Comparison of ENCODE assay signal across 8 cellular contexts in the genomic region with DNA sequence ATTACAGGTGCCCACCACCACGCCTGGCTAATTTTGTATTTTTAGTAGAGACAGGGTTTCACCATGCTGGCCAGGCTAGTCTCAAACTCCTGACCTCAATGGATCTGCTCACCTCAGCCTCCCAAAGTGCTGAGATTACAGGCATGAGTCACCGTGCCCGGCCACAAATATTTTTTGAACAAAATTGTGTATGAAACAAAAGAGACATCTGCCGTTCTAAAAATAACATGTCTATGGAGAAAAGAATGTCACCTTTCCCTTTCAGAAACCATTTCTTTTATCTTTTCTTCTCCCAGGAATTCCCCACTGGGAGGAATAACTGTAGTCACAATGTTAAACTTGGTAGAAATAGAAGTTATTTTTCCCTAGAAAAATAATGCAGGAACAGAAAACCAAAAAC.
DNase-seq lines count a peak whose midpoint lies in the region; ATAC-seq and TF ChIP-seq lines count a peak whose summit lies in the region.
"Not testable (repeated sequence)": the region's sequence is repeated elsewhere in the genome, so short reads cannot be mapped to it uniquely, and the experiment has no call there.

No MANE protein-coding gene starts in this region.

- dilution Hi-C loops in mammary epithelial cell (cut with HindIII; ENCODE audit: low sequenced_read_pairs): not testable (repeated sequence)

- RAD21 ChIA-PET in HCT116 (lab: Charles Lee; ENCODE audit: low non-redundant PET in 1 of 2, low total read pairs in 2 of 2, uncharacterized antibody in 2 of 2, unreplicated experiment in 2 of 2): not testable (repeated sequence)

- not testable (repeated sequence) for H3K4me1 ChIP-seq in HCT116 (ENCODE audit: control insufficient read depth in 1 of 2, insufficient read depth in 2 of 2, low read length in 2 of 2); mammary epithelial cell (ENCODE audit: insufficient read depth, low read length)

- not testable (repeated sequence) for H3K4me3 ChIP-seq in HCT116 (replicated peaks in 1 of 2; ENCODE audit: low read depth in 1 of 2, low read length in 2 of 2); mammary epithelial cell (replicated peaks in 1 of 3; ENCODE audit: insufficient read depth in 1 of 3, low read depth in 2 of 3, low read length in 3 of 3)

- not testable (repeated sequence) for H3K9ac ChIP-seq in HCT116 (ENCODE audit: low read length); mammary epithelial cell (ENCODE audit: insufficient read depth, low read length)

- WGBS in mammary epithelial cell (ENCODE audit: low coverage, missing lambda C conversion rate): 25% methylated on average over 4 of the region's 4 CpGs

- not testable (repeated sequence) for H2AFZ ChIP-seq in HCT116 (ENCODE audit: low read depth, low read length, poor library complexity, severe bottlenecking); mammary epithelial cell (ENCODE audit: low read depth, low read length)

- peaks cover 12% of the 10 kb centered on the region; the same call in 1 of the 2 replicates for H3K27me3 ChIP-seq in HCT116 (ENCODE audit: insufficient read depth, low read length)
- not testable (repeated sequence) for H3K27me3 ChIP-seq in mammary epithelial cell (ENCODE audit: insufficient read depth, low read length)

- H3K27ac ChIP-seq in HCT116 (ENCODE audit: low read depth, low read length); mammary epithelial cell (ENCODE audit: insufficient read depth, low read depth, low read length): not testable (repeated sequence)

- H4K20me1 ChIP-seq in HCT116 (ENCODE audit: insufficient read depth); mammary epithelial cell (ENCODE audit: insufficient read depth, low read length): not testable (repeated sequence)

- intact Hi-C loops in HCT116 (cut with micrococcal nuclease); mammary epithelial cell (cut with micrococcal nuclease): not testable (repeated sequence)

- not testable (repeated sequence) for TF ChIP-seq CTCF in HCT116 (IDR thresholded peaks at IDR 0.05 in 2 of 3, conservative IDR thresholded peaks at IDR 0.05 in 1 of 3; ENCODE audit: borderline replicate concordance in 1 of 3, insufficient read depth in 1 of 3, low read depth in 2 of 3, low read length in 2 of 3); mammary epithelial cell (conservative IDR thresholded peaks at IDR 0.05 in 1 of 2, IDR thresholded peaks at IDR 0.05 in 1 of 2; ENCODE audit: extremely low read depth in 1 of 2, insufficient read depth in 1 of 2, low read depth in 1 of 2, low read length in 2 of 2)

- DNase-seq in A172 (ENCODE audit: low spot score): peak; percentile 47
- DNase-seq in EL: peak; percentile 10
- not testable (repeated sequence) for DNase-seq in HCT116 (ENCODE audit: low read depth, low spot score)
- DNase-seq in M059J (ENCODE audit: low read depth): peak; percentile 45
- DNase-seq in RPMI8226: peak; percentile 14
- DNase-seq in amniotic epithelial cell (ENCODE audit: low read depth): peak; percentile 30
- DNase-seq in mammary epithelial cell: peak; percentile 44
- peak; percentile 5 for DNase-seq in kidney glomerular epithelial cell (lab: John Stamatoyannopoulos, UW)

- TF ChIP-seq POLR2A in HCT116 (IDR thresholded peaks at IDR 0.05; ENCODE audit: borderline replicate concordance, extremely low read depth, insufficient read depth, insufficient read length): not testable (repeated sequence)

- H3K9me3 ChIP-seq in HCT116 (ENCODE audit: control insufficient read depth in 1 of 2, insufficient read depth in 1 of 2, low read depth in 1 of 2, low read length in 2 of 2); mammary epithelial cell (replicated peaks; ENCODE audit: insufficient read depth, low read length): not testable (repeated sequence)

- not testable (repeated sequence) for BruUV-seq in HCT116 (replicated peaks; lab: Mats Ljungman, UMichigan); mammary epithelial cell (replicated peaks; lab: Mats Ljungman, UMichigan)

- POLR2A ChIA-PET in HCT116 (lab: Charles Lee): not testable (repeated sequence)

- CTCF ChIA-PET in HCT116 (lab: Charles Lee); mammary epithelial cell (lab: Charles Lee; ENCODE audit: low non-redundant PET): not testable (repeated sequence)

- H3K79me2 ChIP-seq in HCT116 (ENCODE audit: insufficient read depth, low read length); mammary epithelial cell (ENCODE audit: insufficient read depth, low read length): not testable (repeated sequence)

- 0 out of 2 replicates have a peak, but pooled peaks have one; percentile 46 for ATAC-seq in HCT116

- H3K4me2 ChIP-seq in HCT116 (ENCODE audit: low read length): peak overlapping the region; percentile 14; the same call in 1 of the 2 replicates
- not testable (repeated sequence) for H3K4me2 ChIP-seq in mammary epithelial cell (ENCODE audit: insufficient read depth, low read depth, low read length)

- H3K9me2 ChIP-seq in HCT116 (ENCODE audit: insufficient read depth): not testable (repeated sequence)

- TF ChIP-seq RAD21 in HCT116 (IDR thresholded peaks at IDR 0.05; ENCODE audit: low read depth): not testable (repeated sequence)

- not testable (repeated sequence) for H3K36me3 ChIP-seq in HCT116 (ENCODE audit: control insufficient read depth in 1 of 2, insufficient read depth in 2 of 2, low read length in 2 of 2); mammary epithelial cell (ENCODE audit: insufficient read depth, low read length)

- in situ Hi-C loops in mammary epithelial cell (cut with MboI; ENCODE audit: low sequenced_read_pairs in 2 of 2): not testable (repeated sequence)
